Comparison of ENCODE assay signal across 2 cellular contexts in genomic region chr3:46374755-46375154, GRCh38.
A peak's percentile ranks its signal among the peaks of the same experiment; 100 is the strongest.
TF ChIP-seq lines count a peak whose summit lies in the region.

No MANE protein-coding gene starts in this region.

TF ChIP-seq in A549, 52 proteins besides CTCF, POLR2A, EP300 and RAD21:
- TF ChIP-seq POLR2AphosphoS2 (conservative IDR thresholded peaks at IDR 0.05; ENCODE audit: low read length): no peak
- TF ChIP-seq MAFK (IDR thresholded peaks at IDR 0.05; ENCODE audit: partially characterized antibody): peak; percentile 64
- TF ChIP-seq, protein P1, sequence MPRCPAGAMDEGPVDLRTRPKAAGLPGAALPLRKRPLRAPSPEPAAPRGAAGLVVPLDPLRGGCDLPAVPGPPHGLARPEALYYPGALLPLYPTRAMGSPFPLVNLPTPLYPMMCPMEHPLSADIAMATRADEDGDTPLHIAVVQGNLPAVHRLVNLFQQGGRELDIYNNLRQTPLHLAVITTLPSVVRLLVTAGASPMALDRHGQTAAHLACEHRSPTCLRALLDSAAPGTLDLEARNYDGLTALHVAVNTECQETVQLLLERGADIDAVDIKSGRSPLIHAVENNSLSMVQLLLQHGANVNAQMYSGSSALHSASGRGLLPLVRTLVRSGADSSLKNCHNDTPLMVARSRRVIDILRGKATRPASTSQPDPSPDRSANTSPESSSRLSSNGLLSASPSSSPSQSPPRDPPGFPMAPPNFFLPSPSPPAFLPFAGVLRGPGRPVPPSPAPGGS (IDR thresholded peaks at IDR 0.05): no peak
- TF ChIP-seq HEYL (CRISPR knock-in tag; IDR thresholded peaks at IDR 0.05): no peak
- no peak for TF ChIP-seq ZSCAN20 (CRISPR knock-in tag; IDR thresholded peaks at IDR 0.05)
- TF ChIP-seq FOXS1 (CRISPR knock-in tag; IDR thresholded peaks at IDR 0.05): no peak
- TF ChIP-seq, protein P2, sequence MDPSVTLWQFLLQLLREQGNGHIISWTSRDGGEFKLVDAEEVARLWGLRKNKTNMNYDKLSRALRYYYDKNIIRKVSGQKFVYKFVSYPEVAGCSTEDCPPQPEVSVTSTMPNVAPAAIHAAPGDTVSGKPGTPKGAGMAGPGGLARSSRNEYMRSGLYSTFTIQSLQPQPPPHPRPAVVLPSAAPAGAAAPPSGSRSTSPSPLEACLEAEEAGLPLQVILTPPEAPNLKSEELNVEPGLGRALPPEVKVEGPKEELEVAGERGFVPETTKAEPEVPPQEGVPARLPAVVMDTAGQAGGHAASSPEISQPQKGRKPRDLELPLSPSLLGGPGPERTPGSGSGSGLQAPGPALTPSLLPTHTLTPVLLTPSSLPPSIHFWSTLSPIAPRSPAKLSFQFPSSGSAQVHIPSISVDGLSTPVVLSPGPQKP (IDR thresholded peaks at IDR 0.05; ENCODE audit: low read depth, low read length): no peak
- no peak for TF ChIP-seq ZFP36 (IDR thresholded peaks at IDR 0.05; ENCODE audit: borderline replicate concordance, partially characterized antibody)
- no peak for TF ChIP-seq HDAC2 (IDR thresholded peaks at IDR 0.05)

TF ChIP-seq in GM23338, 12 proteins besides CTCF, POLR2A, EP300 and RAD21:
- TF ChIP-seq NANOG (IDR thresholded peaks at IDR 0.05; ENCODE audit: borderline replicate concordance) (no peak), REST (IDR thresholded peaks at IDR 0.05; ENCODE audit: unreplicated experiment) (no peak), EZH2 (IDR thresholded peaks at IDR 0.05; ENCODE audit: low read depth, unreplicated experiment) (no peak), CREB1 (CRISPR knock-in tag; IDR thresholded peaks at IDR 0.05; ENCODE audit: low read depth) (no peak), ZNF114 (CRISPR knock-in tag; IDR thresholded peaks at IDR 0.05) (no peak), ZNF462 (CRISPR knock-in tag; IDR thresholded peaks at IDR 0.05) (no peak), POLR2AphosphoS5 (IDR thresholded peaks at IDR 0.05; ENCODE audit: low read depth) (no peak)
TF ChIP-seq in GM23338: peak in this region for 0.
